Comparison of ENCODE assay signal across 19 cellular contexts in the genomic region with DNA sequence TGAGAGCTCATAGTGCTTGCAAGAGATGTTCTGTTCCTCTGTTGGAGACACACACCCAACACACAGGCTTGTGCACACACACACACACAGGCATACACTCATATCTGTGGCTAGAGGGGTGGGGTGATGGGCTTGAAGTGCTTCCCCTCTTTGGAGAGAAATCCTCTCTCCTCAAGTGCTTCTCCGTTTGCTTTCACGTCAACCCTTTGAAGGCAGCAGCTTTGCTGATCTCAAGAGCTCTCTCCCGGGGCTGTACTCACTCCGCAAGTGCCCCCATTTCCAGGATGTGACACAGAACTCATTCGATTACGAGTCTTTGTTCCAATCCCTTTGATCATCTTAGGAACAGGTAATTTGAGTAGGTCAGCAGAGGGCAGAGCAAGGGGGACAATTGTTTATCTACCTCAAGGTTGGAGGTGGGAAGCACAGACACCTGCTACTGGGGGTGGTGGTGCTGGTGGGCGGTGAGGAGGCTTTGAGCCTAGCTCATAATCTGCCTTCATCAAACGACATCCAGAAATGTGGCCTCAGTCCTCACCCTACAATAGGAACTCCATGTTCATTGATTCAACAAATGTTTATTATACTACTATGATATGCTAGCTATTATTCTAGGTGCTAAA.
DNase-seq lines count a peak whose midpoint lies in the region; ATAC-seq lines count a peak whose summit lies in the region.
"Had no signal": no experiment of that assay in that cellular context is flagged by ENCODE, and none has a peak within 500 bp of the region (broad histone marks: within the 10 kb centered on the region; RNA-seq: fewer than 3 reads in every experiment).

No MANE protein-coding gene starts in this region.

- DNase-seq in DMS53 treated with DMSO at 0.1 percent for 48 hours (lab: John Stamatoyannopoulos, UW; ENCODE audit: unreplicated experiment) (peak; percentile 100), NCI-H1105 (lab: John Stamatoyannopoulos, UW) (peak; percentile 89), NCI-H345 treated with DMSO at 0.1 percent for 48 hours (lab: John Stamatoyannopoulos, UW; ENCODE audit: unreplicated experiment) (peak; percentile 93), left kidney (ENCODE audit: low read depth, low spot score) (peak; percentile 38), HCEC 1CT (no peak)
- no peak for DNase-seq in activated naive CD8-positive, alpha-beta T cell treated with anti-CD3 and anti-CD28 coated beads, Interleukin-2, amount 50 U/mL, for 24 hours
- DNase-seq: activated CD8-positive, alpha-beta T cell treated with anti-CD3 and anti-CD28 coated beads for 36 hours; caudate nucleus; CD8-positive, alpha-beta memory T cell; effector memory CD4-positive, alpha-beta T cell; kidney glomerular epithelial cell; NCI-H446 treated with DMSO at 0.1 percent for 48 hours; stimulated activated CD4-positive, alpha-beta T cell treated with anti-CD3 and anti-CD28 coated beads, Interleukin-2, amount 100 ng/mL, for 24 hours had no signal

- peaks cover 15% of the 10 kb centered on the region for H3K9me3 Mint-ChIP-seq in activated naive CD8-positive, alpha-beta T cell treated with anti-CD3 and anti-CD28 coated beads, Interleukin-2, amount 50 U/mL, for 24 hours
- H3K9me3 Mint-ChIP-seq: activated T-helper 2 cell treated with anti-CD3 and anti-CD28 coated beads, Interferon-gamma antibody, Interleukin-2, Interleukin-4, amounts not matched to agents 10 μg/mL and 5 μg/mL and 100 μg/mL, durations not matched to agents 14 hours and 24 hours and 36 hours had no signal

- ATAC-seq in HG03097 (IDR thresholded peaks at IDR 0.05; ENCODE audit: low FRiP score, unreplicated experiment) (no peak), HG03439 (IDR thresholded peaks at IDR 0.05; ENCODE audit: unreplicated experiment) (no peak)
- no peak for ATAC-seq in activated naive CD8-positive, alpha-beta T cell treated with anti-CD3 and anti-CD28 coated beads, Interleukin-2, amount 50 U/mL, for 24 hours
- ATAC-seq: activated CD8-positive, alpha-beta T cell treated with anti-CD3 and anti-CD28 coated beads for 36 hours; GM12878; Panc1; sciatic nerve had no signal

- H3K27me3 Mint-ChIP-seq in activated naive CD8-positive, alpha-beta T cell treated with anti-CD3 and anti-CD28 coated beads, Interleukin-2, amount 50 U/mL, for 24 hours = peaks cover 2% of the 10 kb centered on the region
- H3K27me3 Mint-ChIP-seq: activated CD8-positive, alpha-beta T cell treated with anti-CD3 and anti-CD28 coated beads for 36 hours had no signal

- no peak overlapping the region for H3K27ac Mint-ChIP-seq in activated naive CD8-positive, alpha-beta T cell treated with anti-CD3 and anti-CD28 coated beads, Interleukin-2, amount 50 U/mL, for 24 hours
- H3K27ac Mint-ChIP-seq: activated CD8-positive, alpha-beta T cell treated with anti-CD3 and anti-CD28 coated beads for 36 hours; activated T-helper 2 cell treated with anti-CD3 and anti-CD28 coated beads, Interferon-gamma antibody, Interleukin-2, Interleukin-4, amounts not matched to agents 10 μg/mL and 5 μg/mL and 100 μg/mL, durations not matched to agents 14 hours and 24 hours and 36 hours; CD8-positive, alpha-beta memory T cell had no signal

- no peaks in the 10 kb centered on the region for H3K36me3 Mint-ChIP-seq in activated naive CD8-positive, alpha-beta T cell treated with anti-CD3 and anti-CD28 coated beads, Interleukin-2, amount 50 U/mL, for 24 hours (ENCODE audit: low read depth)
- H3K36me3 Mint-ChIP-seq: CD8-positive, alpha-beta memory T cell had no signal

- H3K4me3 Mint-ChIP-seq in activated naive CD8-positive, alpha-beta T cell treated with anti-CD3 and anti-CD28 coated beads, Interleukin-2, amount 50 U/mL, for 24 hours = no peak overlapping the region
- H3K4me3 Mint-ChIP-seq: activated CD8-positive, alpha-beta T cell treated with anti-CD3 and anti-CD28 coated beads for 36 hours; CD8-positive, alpha-beta memory T cell had no signal

- H3K4me1 Mint-ChIP-seq in activated naive CD8-positive, alpha-beta T cell treated with anti-CD3 and anti-CD28 coated beads, Interleukin-2, amount 50 U/mL, for 24 hours = no peaks in the 10 kb centered on the region
- H3K4me1 Mint-ChIP-seq: CD8-positive, alpha-beta memory T cell had no signal

Comparison
In these comparisons a context has a peak if more than half of its experiments do, and no peak if none do; other contexts are left out.
1. DNase-seq: peak in DMS53 treated with DMSO at 0.1 percent for 48 hours (single experiment), NCI-H1105 (single experiment), NCI-H345 treated with DMSO at 0.1 percent for 48 hours (single experiment) and left kidney (single experiment); none in HCEC 1CT (single experiment) and activated naive CD8-positive, alpha-beta T cell treated with anti-CD3 and anti-CD28 coated beads, Interleukin-2, amount 50 U/mL, for 24 hours (single experiment).